Comparison of ENCODE assay signal across 8 cellular contexts in genomic region chr1:152185544-152186391, GRCh38. TPM values are rescaled to one million over a fixed set of nuclear protein-coding genes. Genes with fewer than 3 reads are reported as not detected.
DNase-seq lines count a peak whose midpoint lies in the region; ATAC-seq, FAIRE-seq and TF ChIP-seq lines count a peak whose summit lies in the region.

No MANE protein-coding gene starts in this region.

- H3K56ac ChIP-seq in H1 (replicated peaks; ENCODE audit: insufficient read length, low read depth, low read length) (no peak overlapping the region), mesendoderm (ENCODE audit: low read length) (no peak overlapping the region)

- ATAC-seq in HCT116 (peak; percentile 87), HG03039 (IDR thresholded peaks at IDR 0.05; ENCODE audit: unreplicated experiment) (no peak)

- TF ChIP-seq EP300 in H1 (IDR thresholded peaks at IDR 0.05; ENCODE audit: borderline replicate concordance in 1 of 2, low read depth in 2 of 2, low read length in 2 of 2) (no peak), tibial nerve (IDR thresholded peaks at IDR 0.05) (no peak)

- H3K4me3 ChIP-seq in HCT116 (replicated peaks in 1 of 2; ENCODE audit: low read depth in 1 of 2, low read length in 2 of 2), result no peak overlapping the region
- no peak overlapping the region for H3K4me3 ChIP-seq in H1 (ENCODE audit: extremely low read depth in 1 of 4, insufficient read depth in 2 of 4, low read depth in 3 of 4, low read length in 4 of 4)
- no peak overlapping the region for H3K4me3 ChIP-seq in mesendoderm (ENCODE audit: low read length)
- H3K4me3 ChIP-seq in tibial nerve, result no peak overlapping the region

- no peak overlapping the region for H2AFZ ChIP-seq in HCT116 (ENCODE audit: low read depth, low read length, poor library complexity, severe bottlenecking)
- H2AFZ ChIP-seq in H1 (ENCODE audit: low read length), result no peak overlapping the region

- no peak overlapping the region for H3K18ac ChIP-seq in H1 (ENCODE audit: extremely low read depth, low read length)
- H3K18ac ChIP-seq in mesendoderm (ENCODE audit: low read length), result no peak overlapping the region

- H3K23me2 ChIP-seq in H1 (ENCODE audit: low read depth, low read length), result no peaks in the 10 kb centered on the region

- H4K8ac ChIP-seq in H1 (ENCODE audit: extremely low read depth, insufficient read depth, low read length), result no peak overlapping the region
- H4K8ac ChIP-seq in mesendoderm (ENCODE audit: low read depth, low read length), result no peak overlapping the region

- H2BK120ac ChIP-seq in H1 (replicated peaks; ENCODE audit: low read depth, low read length), result no peak overlapping the region
- H2BK120ac ChIP-seq in mesendoderm (ENCODE audit: low read depth, low read length), result no peak overlapping the region

- TF ChIP-seq POLR2A in HCT116 (IDR thresholded peaks at IDR 0.05; ENCODE audit: borderline replicate concordance, extremely low read depth, insufficient read depth, insufficient read length) (no peak), H1 (IDR thresholded peaks at IDR 0.05; ENCODE audit: control extremely low read depth in 1 of 2, low read depth in 2 of 2, low read length in 2 of 2) (no peak), tibial nerve (IDR thresholded peaks at IDR 0.05) (no peak)

- DNase-seq in COR-L47 (lab: John Stamatoyannopoulos, UW) (peak; percentile 14), HCT116 (ENCODE audit: low read depth, low spot score) (peak; percentile 63), NCI-H345 (lab: John Stamatoyannopoulos, UW) (peak; percentile 53), H1 (ENCODE audit: low read depth in 1 of 2, low spot score in 2 of 2) (peak in 1 of 2 experiments; percentile 42), mesendoderm (peak; percentile 72), tibial nerve (ENCODE audit: low spot score in 2 of 2) (peak in 1 of 2 donors; percentile 45)
- DNase-seq in activated CD4-positive, alpha-beta T cell treated with anti-CD3 and anti-CD28 coated beads for 4 hours, result peak; percentile 37 to 38

- H3K79me2 ChIP-seq in HCT116 (ENCODE audit: insufficient read depth, low read length), result no peaks in the 10 kb centered on the region
- no peaks in the 10 kb centered on the region for H3K79me2 ChIP-seq in H1 (ENCODE audit: control insufficient read depth in 1 of 2, insufficient read depth in 2 of 2, low read length in 2 of 2)
- no peaks in the 10 kb centered on the region for H3K79me2 ChIP-seq in mesendoderm (ENCODE audit: control insufficient read depth, insufficient read depth, low read length)

- no peaks in the 10 kb centered on the region for H3K9me2 ChIP-seq in HCT116 (ENCODE audit: insufficient read depth)

- intact Hi-C loops in HCT116 (cut with micrococcal nuclease), result loop anchor here (1.0 to 5.0 kb wide), 3 partner anchors 43 to 253 kb away; no protein-coding TSS in a partner anchor

- 39% methylated on average over 8 of the region's 8 CpGs; no CpG with 5 or more reads in 1 of the 2 experiments for WGBS in H1 (ENCODE audit: extremely low coverage in 1 of 2, insufficient coverage in 1 of 2, insufficient read length in 1 of 2, insufficient replicate concordance in 2 of 2, low coverage in 1 of 2, low lambda C conversion rate in 2 of 2, missing lambda C conversion rate in 1 of 2), 2 experiments
- no CpG with 5 or more reads among the region's 8 CpGs for WGBS in mesendoderm (ENCODE audit: extremely low coverage, insufficient coverage, low lambda C conversion rate)
- 32 to 36% methylated on average over 8 of the region's 8 CpGs for WGBS in tibial nerve, 2 donors

- no peak overlapping the region for H2BK5ac ChIP-seq in H1 (ENCODE audit: low read depth, low read length)
- H2BK5ac ChIP-seq in mesendoderm (ENCODE audit: low read length), result no peak overlapping the region

- H3K4me2 ChIP-seq in HCT116 (ENCODE audit: low read length), result no peak overlapping the region
- H3K4me2 ChIP-seq in H1 (ENCODE audit: insufficient read depth in 1 of 2, low read depth in 2 of 2, low read length in 2 of 2), result no peak overlapping the region
- H3K4me2 ChIP-seq in mesendoderm (ENCODE audit: low read length), result no peak overlapping the region

- H3K9ac ChIP-seq in HCT116 (ENCODE audit: low read length) (no peak overlapping the region), H1 (replicated peaks in 1 of 4; ENCODE audit: extremely low read depth in 1 of 4, low read depth in 3 of 4, low read length in 3 of 4) (no peak overlapping the region), mesendoderm (ENCODE audit: low read length) (no peak overlapping the region)

- BruUV-seq in HCT116 (replicated peaks; lab: Mats Ljungman, UMichigan), result no TSS peak

- H2BK15ac ChIP-seq in H1 (ENCODE audit: low read length) (no peak overlapping the region), mesendoderm (replicated peaks; ENCODE audit: low read depth) (no peak overlapping the region)

- H3K36me3 ChIP-seq in HCT116 (ENCODE audit: control insufficient read depth in 1 of 2, insufficient read depth in 2 of 2, low read length in 2 of 2), result no peaks in the 10 kb centered on the region
- no peaks in the 10 kb centered on the region for H3K36me3 ChIP-seq in H1 (ENCODE audit: control insufficient read depth in 2 of 4, insufficient read depth in 4 of 4, low read length in 3 of 4)
- no peaks in the 10 kb centered on the region for H3K36me3 ChIP-seq in mesendoderm (ENCODE audit: control insufficient read depth, insufficient read depth, low read length)
- no peaks in the 10 kb centered on the region for H3K36me3 ChIP-seq in tibial nerve

- H3K79me1 ChIP-seq in H1 (ENCODE audit: low read depth, low read length) (no peaks in the 10 kb centered on the region), mesendoderm (ENCODE audit: low read length) (no peaks in the 10 kb centered on the region)

- TF ChIP-seq CTCF in HCT116 (IDR thresholded peaks at IDR 0.05 in 2 of 3, conservative IDR thresholded peaks at IDR 0.05 in 1 of 3; ENCODE audit: borderline replicate concordance in 1 of 3, insufficient read depth in 1 of 3, low read depth in 2 of 3, low read length in 2 of 3), result peak; percentile 73 to 89 (median 77)
- peak; percentile 46 to 77 (median 74) for TF ChIP-seq CTCF in H1 (IDR thresholded peaks at IDR 0.05; ENCODE audit: control extremely low read depth in 1 of 3, insufficient read depth in 1 of 3, low read depth in 1 of 3, low read length in 3 of 3)
- TF ChIP-seq CTCF in tibial nerve (IDR thresholded peaks at IDR 0.05), result peak; percentile 57 to 77 (median 71)

- H3K4ac ChIP-seq in H1 (replicated peaks; ENCODE audit: insufficient read length, low read depth, low read length) (no peak overlapping the region), mesendoderm (ENCODE audit: low read depth, low read length) (no peak overlapping the region)

- H2BK12ac ChIP-seq in H1 (ENCODE audit: low read depth, low read length), result no peak overlapping the region

- H4K5ac ChIP-seq in H1 (ENCODE audit: insufficient read length, low read depth, low read length) (no peak overlapping the region), mesendoderm (ENCODE audit: low read length) (no peak overlapping the region)

- H4K20me1 ChIP-seq in HCT116 (ENCODE audit: insufficient read depth) (no peaks in the 10 kb centered on the region), H1 (replicated peaks in 1 of 2; ENCODE audit: control insufficient read depth in 1 of 2, insufficient read depth in 2 of 2, low read length in 2 of 2) (no peaks in the 10 kb centered on the region)

- H3K27me3 ChIP-seq in HCT116 (ENCODE audit: insufficient read depth, low read length) (no peaks in the 10 kb centered on the region), H1 (replicated peaks in 1 of 4; ENCODE audit: control insufficient read depth in 3 of 4, extremely low read depth in 1 of 4, insufficient read depth in 3 of 4, low read length in 3 of 4) (0 out of 7 replicates have a peak, but pooled peaks cover 0 to 2% (median 0%) of the 10 kb centered on the region in 4 experiments), mesendoderm (ENCODE audit: insufficient read depth, low read length, poor library complexity) (no peaks in the 10 kb centered on the region), tibial nerve (no peaks in the 10 kb centered on the region)

- H3K4me1 ChIP-seq in HCT116 (ENCODE audit: control insufficient read depth in 1 of 2, insufficient read depth in 2 of 2, low read length in 2 of 2) (peaks cover 0 to 12% of the 10 kb centered on the region in 2 experiments; a peak in 2 of 4 replicates), H1 (replicated peaks in 1 of 4; ENCODE audit: control insufficient read depth in 3 of 4, insufficient read depth in 4 of 4, low read length in 3 of 4) (no peaks in the 10 kb centered on the region), mesendoderm (ENCODE audit: control insufficient read depth, low read depth, low read length) (no peaks in the 10 kb centered on the region), tibial nerve (peaks cover 0 to 22% (median 0%) of the 10 kb centered on the region in 4 donors)

- H3K27ac ChIP-seq in HCT116 (ENCODE audit: low read depth, low read length) (no peak overlapping the region), H1 (ENCODE audit: low read depth, low read length) (no peak overlapping the region), mesendoderm (ENCODE audit: low read depth, low read length) (no peak overlapping the region), tibial nerve (no peak overlapping the region)

- CTCF ChIA-PET in HCT116 (lab: Charles Lee), result interaction anchor here (0.5 to 9.6 kb wide), 19 partner anchors 10 to 276 kb away, joined by 3 to 143 read pairs (median 5); no protein-coding TSS in a partner anchor
- CTCF ChIA-PET in H1 (lab: Charles Lee; ENCODE audit: partially characterized antibody), result interaction anchor here (0.6 to 2.3 kb wide), 10 partner anchors 11 to 191 kb away, joined by 3 to 10 read pairs (median 4); no protein-coding TSS in a partner anchor

- no peak overlapping the region for H3K14ac ChIP-seq in H1 (ENCODE audit: insufficient read length)

- no peak overlapping the region for H4K91ac ChIP-seq in H1 (replicated peaks; ENCODE audit: insufficient read length, low read length)

- RAD21 ChIA-PET in HCT116 (lab: Charles Lee; ENCODE audit: low non-redundant PET in 1 of 2, low total read pairs in 2 of 2, uncharacterized antibody in 2 of 2, unreplicated experiment in 2 of 2), result interaction anchor here (0.6 to 1.8 kb wide), 7 partner anchors 44 to 273 kb away, joined by 3 to 6 read pairs (median 5); no protein-coding TSS in a partner anchor

- H3K9me3 ChIP-seq in HCT116 (ENCODE audit: control insufficient read depth in 1 of 2, insufficient read depth in 1 of 2, low read depth in 1 of 2, low read length in 2 of 2) (no peaks in the 10 kb centered on the region), H1 (ENCODE audit: insufficient read depth in 2 of 2, low read depth in 1 of 2, low read length in 1 of 2) (peaks cover 8 to 37% of the 10 kb centered on the region in 2 experiments; a peak in 3 of 4 replicates), tibial nerve (no peaks in the 10 kb centered on the region)

- TF ChIP-seq RAD21 in HCT116 (IDR thresholded peaks at IDR 0.05; ENCODE audit: low read depth), result peak; percentile 93
- TF ChIP-seq RAD21 in H1 (IDR thresholded peaks at IDR 0.05 in 1 of 2, conservative IDR thresholded peaks at IDR 0.05 in 1 of 2; ENCODE audit: low read depth in 2 of 2, low read length in 2 of 2), result peak; percentile 75 to 83

- POLR2A ChIA-PET in HCT116 (lab: Charles Lee) (interaction anchor here (0.7 to 1.5 kb wide), 2 partner anchors 75 to 137 kb away, joined by 3 read pairs; no protein-coding TSS in a partner anchor), H1 (lab: Charles Lee; ENCODE audit: partially characterized antibody) (no interaction called here)

- peak; percentile 52 for FAIRE-seq in H1 (lab: Jason Lieb, UNC)

- no peak overlapping the region for H2BK20ac ChIP-seq in H1 (ENCODE audit: low read length)

- H3K23ac ChIP-seq in H1 (ENCODE audit: insufficient read length) (no peak overlapping the region), mesendoderm (ENCODE audit: low read length) (no peak overlapping the region)

- H2AK5ac ChIP-seq in H1 (ENCODE audit: low read depth, low read length) (no peak overlapping the region), mesendoderm (ENCODE audit: low read length) (no peak overlapping the region)

RNA-seq across cellular contexts. Expression of gene RPTN, which starts 26.7 kb away (rescaled TPM):
- total RNA-seq in HCT116 (2021; ENCODE audit: unreplicated experiment) (not detected), tibial nerve (not detected)
- polyA plus RNA-seq in HCT116 (2012), result not detected in 2 replicates
- total RNA-seq in H1 (2021; fragmentation: NEBNext Ultra II Directional; extraction: Animal tissue kit (Norgen Biotek cat#: 25700)), result not detected in 2 replicates
- polyA plus RNA-seq in H1 (2011; rRNA removed), result not detected in 2 replicates
- polyA plus RNA-seq in H1 (2011; cell fraction: cytosol; rRNA removed), result not detected
- not detected for polyA plus RNA-seq in H1 (2011; cell fraction: nucleus; rRNA removed)
- not detected in 4 replicates for polyA plus RNA-seq in H1 (2012, experiment 1 of 2)
- polyA plus RNA-seq in H1 (2012, experiment 2 of 2), result not detected
- polyA plus RNA-seq in H1 (2013, experiment 1 of 2), result not detected
- not detected for polyA plus RNA-seq in H1 (2013, experiment 2 of 2)
- not detected in 2 replicates for polyA minus RNA-seq in H1 (2011; rRNA and poly(A)+ RNA removed)
- not detected for polyA minus RNA-seq in H1 (2011; cell fraction: cytosol; rRNA and poly(A)+ RNA removed)
- polyA minus RNA-seq in H1 (2011; cell fraction: nucleus; rRNA and poly(A)+ RNA removed), result not detected
- polyA plus RNA-seq in mesendoderm (2013, experiment 1 of 2), result not detected
- polyA plus RNA-seq in mesendoderm (2013, experiment 2 of 2), result not detected

RNA-seq across cellular contexts. Expression of gene HRNR, which starts 38.2 kb away (rescaled TPM):
- total RNA-seq in HCT116 (2021; ENCODE audit: unreplicated experiment), result not detected
- 0.02 TPM in 1 of 2 replicates, not detected in the other for polyA plus RNA-seq in HCT116 (2012)
- total RNA-seq in H1 (2021; fragmentation: NEBNext Ultra II Directional; extraction: Animal tissue kit (Norgen Biotek cat#: 25700)), result not detected in 2 replicates
- polyA plus RNA-seq in H1 (2011; rRNA removed), result not detected in 2 replicates
- not detected for polyA plus RNA-seq in H1 (2011; cell fraction: cytosol; rRNA removed)
- not detected for polyA plus RNA-seq in H1 (2011; cell fraction: nucleus; rRNA removed)
- not detected in 4 replicates for polyA plus RNA-seq in H1 (2012, experiment 1 of 2)
- polyA plus RNA-seq in H1 (2012, experiment 2 of 2), result not detected
- polyA plus RNA-seq in H1 (2013, experiment 1 of 2), result not detected
- polyA plus RNA-seq in H1 (2013, experiment 2 of 2), result not detected
- 0.03 TPM in 1 of 2 replicates, not detected in the other for polyA minus RNA-seq in H1 (2011; rRNA and poly(A)+ RNA removed)
- not detected for polyA minus RNA-seq in H1 (2011; cell fraction: cytosol; rRNA and poly(A)+ RNA removed)
- not detected for polyA minus RNA-seq in H1 (2011; cell fraction: nucleus; rRNA and poly(A)+ RNA removed)
- not detected for polyA plus RNA-seq in mesendoderm (2013, experiment 1 of 2)
- polyA plus RNA-seq in mesendoderm (2013, experiment 2 of 2), result not detected
- not detected for total RNA-seq in tibial nerve
